15 cellular contexts compared by ENCODE assay signal in the genomic region with DNA sequence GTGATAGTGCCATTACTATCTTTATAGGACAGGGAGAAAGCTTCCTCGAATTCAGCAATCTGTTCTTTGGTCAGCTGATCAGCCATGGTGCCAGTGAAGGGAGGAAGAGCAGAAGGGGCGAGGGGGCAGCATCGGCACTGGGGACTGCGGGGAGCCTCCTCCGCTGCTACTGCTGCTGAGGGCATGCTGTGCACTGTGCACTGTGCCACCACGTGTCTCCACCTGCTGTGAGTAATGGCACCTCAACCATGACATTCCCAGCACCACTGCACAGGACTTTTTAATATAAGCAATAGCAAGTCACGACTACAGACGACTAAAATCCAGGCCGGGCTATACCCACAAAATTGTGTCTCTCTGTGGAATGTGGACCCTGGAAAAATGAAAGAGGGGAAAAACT.
DNase-seq lines count a peak whose midpoint lies in the region; ATAC-seq, FAIRE-seq and TF ChIP-seq lines count a peak whose summit lies in the region.
"Had no signal": no experiment of that assay in that cellular context is flagged by ENCODE, and none has a peak within 500 bp of the region (broad histone marks: within the 10 kb centered on the region; RNA-seq: fewer than 3 reads in every experiment).

No MANE protein-coding gene starts in this region.

- TF ChIP-seq CTCF in osteocyte (IDR thresholded peaks at IDR 0.05), result no peak

- no peaks in the 10 kb centered on the region for H3K9me3 Mint-ChIP-seq in osteocyte (ENCODE audit: unreplicated experiment)

- H3K4me1 Mint-ChIP-seq in osteocyte (ENCODE audit: unreplicated experiment), result peaks cover 8% of the 10 kb centered on the region

- peaks cover 55% of the 10 kb centered on the region for H3K27me3 Mint-ChIP-seq in osteocyte (ENCODE audit: unreplicated experiment)

- no peak overlapping the region for H3K27ac Mint-ChIP-seq in osteocyte (ENCODE audit: unreplicated experiment)
- H3K27ac Mint-ChIP-seq: CD4-positive, CD25-positive, alpha-beta regulatory T cell had no signal

- H3K36me3 Mint-ChIP-seq in osteocyte (ENCODE audit: unreplicated experiment), result no peaks in the 10 kb centered on the region
- H3K36me3 Mint-ChIP-seq: CD4-positive, CD25-positive, alpha-beta regulatory T cell had no signal

- no peak for ATAC-seq in GM18873 (IDR thresholded peaks at IDR 0.05; ENCODE audit: low FRiP score, unreplicated experiment)
- ATAC-seq in GM21576 (IDR thresholded peaks at IDR 0.05; ENCODE audit: unreplicated experiment), result no peak
- ATAC-seq: GM12878, HepG2 had no signal

- peak; percentile 5 for DNase-seq in activated effector memory CD4-positive, alpha-beta T cell treated with anti-CD3 and anti-CD28 coated beads, Interleukin-2, amount 50 U/mL, for 16 hours
- DNase-seq in activated effector memory CD4-positive, alpha-beta T cell treated with Interleukin-2 at 50 U/mL for 16 hours, result no peak
- DNase-seq in RCC 7860 (ENCODE audit: low spot score) (peak; percentile 9), osteocyte (ENCODE audit: extremely low spot score, unreplicated experiment) (peak; percentile 62), globus pallidus (ENCODE audit: low spot score) (no peak)
- DNase-seq: ACHN; Calu3; CD4-positive, CD25-positive, alpha-beta regulatory T cell; DMS79; GOT3 had no signal

- H3K4me3 Mint-ChIP-seq in osteocyte (ENCODE audit: unreplicated experiment), result no peak overlapping the region
- H3K4me3 Mint-ChIP-seq: CD4-positive, CD25-positive, alpha-beta regulatory T cell had no signal

- FAIRE-seq in RCC 7860 (lab: Jason Lieb, UNC), result no peak
- FAIRE-seq: GM12878, GM18507, HepG2 had no signal

Comparison
In these comparisons a context has a peak if more than half of its experiments do, and no peak if none do; other contexts are left out.
1. DNase-seq: peak in activated effector memory CD4-positive, alpha-beta T cell treated with anti-CD3 and anti-CD28 coated beads, Interleukin-2, amount 50 U/mL, for 16 hours (single experiment), RCC 7860 (single experiment) and osteocyte (single experiment); none in activated effector memory CD4-positive, alpha-beta T cell treated with Interleukin-2 at 50 U/mL for 16 hours (single experiment) and globus pallidus (single experiment).